ENCODE assay signal across 26 cellular contexts in genomic region chr10:131626274-131626673, GRCh38.
"Had no signal": no experiment of that assay in that cellular context is flagged by ENCODE, and none has a peak within 500 bp of the region (broad histone marks: within the 10 kb centered on the region; RNA-seq: fewer than 3 reads in every experiment).

No MANE protein-coding gene starts in this region.

- H3K27ac Mint-ChIP-seq: naive thymus-derived CD4-positive, alpha-beta T cell; natural killer cell treated with Interleukin-12 subunit alpha and Interleukin-12 subunit beta and Interleukin-15 and Interleukin-18, amount 100 ng/mL, for 72 hours; stimulated activated naive CD8-positive, alpha-beta T cell treated with anti-CD3 and anti-CD28 coated beads, Interleukin-15, Interleukin-2, amounts not matched to agents 100 ng/mL and 50 ng/mL, for 24 hours had no signal

- DNase-seq: heart right ventricle; islet precursor cell; left ventricle myocardium inferior; mesendoderm; midbrain; mucosa of descending colon; naive thymus-derived CD4-positive, alpha-beta T cell; pancreas; posterior cingulate gyrus; right lobe of liver; stimulated activated CD4-positive, alpha-beta T cell treated with anti-CD3 and anti-CD28 coated beads, Interleukin-12 subunit alpha, Interleukin-12 subunit beta, amount 100 ng/mL, for 4 hours; stimulated activated CD4-positive, alpha-beta T cell treated with anti-CD3 and anti-CD28 coated beads, Interleukin-15, amount 100 ng/mL, for 24 hours; stimulated activated CD4-positive, alpha-beta T cell treated with anti-CD3 and anti-CD28 coated beads, Interleukin-2, amount 100 ng/mL, for 24 hours; stimulated activated CD4-positive, alpha-beta T cell treated with anti-CD3 and anti-CD28 coated beads, Interleukin-4, amount 100 ng/mL, for 1 hour; stimulated activated naive CD4-positive, alpha-beta T cell; tibial artery; trophoblast cell; upper lobe of right lung had no signal

- ATAC-seq: heart right ventricle; mucosa of descending colon; naive thymus-derived CD4-positive, alpha-beta T cell; natural killer cell treated with Interleukin-12 subunit alpha and Interleukin-12 subunit beta and Interleukin-15 and Interleukin-18, amount 100 ng/mL, for 72 hours; pancreas; right lobe of liver; upper lobe of right lung had no signal

- H3K36me3 Mint-ChIP-seq: natural killer cell treated with Interleukin-12 subunit alpha and Interleukin-12 subunit beta and Interleukin-15 and Interleukin-18, amount 100 ng/mL, for 72 hours had no signal

- H3K27me3 Mint-ChIP-seq: stimulated activated naive CD8-positive, alpha-beta T cell treated with anti-CD3 and anti-CD28 coated beads, Interleukin-15, Interleukin-2, amounts not matched to agents 100 ng/mL and 50 ng/mL, for 24 hours had no signal

- H3K27ac ChIP-seq: heart right ventricle, hepatocyte, left ventricle myocardium inferior, pancreas, right atrium auricular region, right lobe of liver, suprapubic skin, thoracic aorta, tibial artery, upper lobe of right lung had no signal

- H3K9me3 Mint-ChIP-seq: natural killer cell treated with Interleukin-12 subunit alpha and Interleukin-12 subunit beta and Interleukin-15 and Interleukin-18, amount 100 ng/mL, for 72 hours had no signal

- H3K4me1 Mint-ChIP-seq: naive thymus-derived CD4-positive, alpha-beta T cell had no signal

- H3K36me3 ChIP-seq: heart right ventricle, left ventricle myocardium inferior, pancreas, right atrium auricular region, right lobe of liver, suprapubic skin, thoracic aorta, tibial artery, upper lobe of right lung had no signal

- H3K27me3 ChIP-seq: hepatocyte, pancreas, right atrium auricular region, right lobe of liver, tibial artery had no signal

- H3K4me3 Mint-ChIP-seq: naive thymus-derived CD4-positive, alpha-beta T cell; natural killer cell treated with Interleukin-12 subunit alpha and Interleukin-12 subunit beta and Interleukin-15 and Interleukin-18, amount 100 ng/mL, for 72 hours; stimulated activated naive CD8-positive, alpha-beta T cell treated with anti-CD3 and anti-CD28 coated beads, Interleukin-15, Interleukin-2, amounts not matched to agents 100 ng/mL and 50 ng/mL, for 24 hours had no signal

- H3K4me1 ChIP-seq: heart right ventricle, left ventricle myocardium inferior, pancreas, right atrium auricular region, right lobe of liver, suprapubic skin, tibial artery, upper lobe of right lung had no signal

- H3K9me3 ChIP-seq: pancreas, right lobe of liver, suprapubic skin, thoracic aorta, tibial artery, upper lobe of right lung had no signal

- H3K4me3 ChIP-seq: heart right ventricle, hepatocyte, left ventricle myocardium inferior, lung, mucosa of descending colon, pancreas, right atrium auricular region, right lobe of liver, smooth muscle cell, suprapubic skin, thoracic aorta, tibial artery, upper lobe of right lung had no signal
